In the genomic region with DNA sequence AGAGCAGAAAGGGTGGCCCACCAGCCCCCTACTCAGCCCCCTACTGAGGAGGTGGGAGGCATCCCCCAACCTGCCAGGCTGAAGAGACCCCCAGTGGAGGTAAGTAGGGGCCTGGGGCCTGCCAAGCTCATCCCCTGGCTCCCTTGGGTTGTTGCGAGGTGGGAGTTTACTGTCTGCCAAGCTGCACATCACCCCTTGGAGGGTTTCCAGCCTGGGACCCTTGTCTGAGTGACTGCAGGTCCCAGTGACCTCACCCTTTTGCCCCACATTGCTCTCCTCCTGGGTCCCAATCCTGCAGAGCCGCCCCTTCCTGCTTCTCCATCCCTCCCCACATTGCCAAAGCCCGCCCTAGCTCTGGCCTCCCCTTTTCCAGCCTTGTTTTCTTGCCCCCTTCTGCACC, we compare ENCODE assay signal across 1 cellular context.
TF ChIP-seq lines count a peak whose summit lies in the region.

No MANE protein-coding gene starts in this region.

TF ChIP-seq in H1, 55 proteins besides CTCF, POLR2A, EP300 and RAD21:
- TF ChIP-seq SIN3A (conservative IDR thresholded peaks at IDR 0.05 in 1 of 2, IDR thresholded peaks at IDR 0.05 in 1 of 2; ENCODE audit: low read depth in 1 of 2, low read length in 2 of 2) (no peak), TBP (IDR thresholded peaks at IDR 0.05; ENCODE audit: low read depth, low read length) (no peak), RBBP5 (IDR thresholded peaks at IDR 0.05; ENCODE audit: borderline replicate concordance, low read depth, low read length) (no peak), GABPA (IDR thresholded peaks at IDR 0.05; ENCODE audit: borderline replicate concordance, insufficient read depth, low read length) (no peak), SAP30 (IDR thresholded peaks at IDR 0.05; ENCODE audit: insufficient read depth, insufficient replicate concordance, low read length) (no peak), EZH2 (IDR thresholded peaks at IDR 0.05; ENCODE audit: low read depth, low read length, severe bottlenecking) (no peak), TEAD4 (IDR thresholded peaks at IDR 0.05; ENCODE audit: low read depth, low read length) (no peak)
